Comparison of ENCODE assay signal across 13 cellular contexts in genomic region chr19:33260628-33261418, GRCh38. TPM values are rescaled to one million over a fixed set of nuclear protein-coding genes. Genes with fewer than 3 reads are reported as not detected.
A peak's percentile ranks its signal among the peaks of the same experiment; 100 is the strongest.
DNase-seq lines count a peak whose midpoint lies in the region; ATAC-seq and TF ChIP-seq lines count a peak whose summit lies in the region.
"Had no signal": no experiment of that assay in that cellular context is flagged by ENCODE, and none has a peak within 500 bp of the region (broad histone marks: within the 10 kb centered on the region; RNA-seq: fewer than 3 reads in every experiment).

No MANE protein-coding gene starts in this region.

- DNase-seq in SKM-1 treated with dmso at 0.1 percent for 144 hours (lab: John Stamatoyannopoulos, UW; ENCODE audit: unreplicated experiment) (peak; percentile 82), cardiac septum (ENCODE audit: low spot score) (peak; percentile 87), GM19240 (ENCODE audit: insufficient read length, low spot score) (no peak), COLO668 (lab: John Stamatoyannopoulos, UW; ENCODE audit: unreplicated experiment) (no peak), HCEC 1CT (no peak)
- DNase-seq: activated T-cell treated with anti-CD3 and anti-CD28 coated beads for 4 hours, Calu3, sigmoid colon had no signal

- no peak for ATAC-seq in HG02840 (IDR thresholded peaks at IDR 0.05; ENCODE audit: low FRiP score, unreplicated experiment)

- intact Hi-C loops in cardiac septum (cut with DNase I) = no loop called here

- POLR2A ChIA-PET in HEK293 (lab: Yijun Ruan, JAX) = interaction anchor here (0.5 to 1.1 kb wide), 2 partner anchors 10 to 42 kb away, joined by 3 to 4 read pairs; partner anchors contain the start of gene CEBPA

- TF ChIP-seq CTCF in HEK293 (tag by site-specific recombination; IDR thresholded peaks at IDR 0.05) (no peak), neutrophil (IDR thresholded peaks at IDR 0.05) (no peak)

- H3K27me3 ChIP-seq in neutrophil = no peaks in the 10 kb centered on the region
- H3K27me3 ChIP-seq: sigmoid colon had no signal

- H3K4me1 ChIP-seq in HEK293 (ENCODE audit: control insufficient read depth, insufficient read depth, low read length) (no peaks in the 10 kb centered on the region; the same call in 1 of the 2 replicates), neutrophil (ENCODE audit: control insufficient read depth in 1 of 2, insufficient read depth in 1 of 2, low read depth in 1 of 2, low read length in 1 of 2) (peaks cover 51 to 54% of the 10 kb centered on the region in 2 experiments)
- H3K4me1 ChIP-seq: sigmoid colon had no signal

- CTCF ChIA-PET in HEK293 (lab: Yijun Ruan, JAX) = interaction anchor here (0.6 to 4.4 kb wide), 5 partner anchors 25 to 517 kb away, joined by 3 to 36 read pairs (median 3); no protein-coding TSS in a partner anchor

- H3K27ac ChIP-seq in HEK293 (ENCODE audit: extremely low read depth, low read depth, low read length) (no peak overlapping the region), neutrophil (peak overlapping the region; percentile 84)
- H3K27ac ChIP-seq: VCaP had no signal

- H3K4me3 ChIP-seq in HEK293 (ENCODE audit: low read depth, low read length) = no peak overlapping the region
- H3K4me3 ChIP-seq in neutrophil (ENCODE audit: low read depth in 1 of 2, low read length in 1 of 2) = peak overlapping the region; percentile 51 to 57
- H3K4me3 ChIP-seq: sigmoid colon, thoracic aorta had no signal

- no peaks in the 10 kb centered on the region; a peak in 1 of 3 replicates for H3K36me3 ChIP-seq in HEK293 (ENCODE audit: control insufficient read depth in 2 of 2, insufficient read depth in 1 of 2, low read length in 2 of 2)
- no peaks in the 10 kb centered on the region for H3K36me3 ChIP-seq in neutrophil
- H3K36me3 ChIP-seq: sigmoid colon, thoracic aorta had no signal

- H3K9me3 ChIP-seq in HEK293 (ENCODE audit: control insufficient read depth, insufficient read depth, low read depth, low read length) = no peaks in the 10 kb centered on the region; the same call in 1 of the 2 replicates
- H3K9me3 ChIP-seq in neutrophil = no peaks in the 10 kb centered on the region
- H3K9me3 ChIP-seq: sigmoid colon, thoracic aorta had no signal

TF ChIP-seq in HEK293, 187 proteins besides CTCF, POLR2A, EP300 and RAD21:
- TF ChIP-seq EGR2 (tag by site-specific recombination; IDR thresholded peaks at IDR 0.05; ENCODE audit: low read depth) (peak; percentile 78), ZIC2 (tag by site-specific recombination; IDR thresholded peaks at IDR 0.05) (peak; percentile 19; the same call in 1 of the 2 replicates), ZNF521 (tag by site-specific recombination; IDR thresholded peaks at IDR 0.05) (no peak), ZFHX2 (tag by site-specific recombination; conservative IDR thresholded peaks at IDR 0.05) (peak; percentile 78), ZNF350 (tag by site-specific recombination; IDR thresholded peaks at IDR 0.05) (no peak)
- TF ChIP-seq, protein P1, sequence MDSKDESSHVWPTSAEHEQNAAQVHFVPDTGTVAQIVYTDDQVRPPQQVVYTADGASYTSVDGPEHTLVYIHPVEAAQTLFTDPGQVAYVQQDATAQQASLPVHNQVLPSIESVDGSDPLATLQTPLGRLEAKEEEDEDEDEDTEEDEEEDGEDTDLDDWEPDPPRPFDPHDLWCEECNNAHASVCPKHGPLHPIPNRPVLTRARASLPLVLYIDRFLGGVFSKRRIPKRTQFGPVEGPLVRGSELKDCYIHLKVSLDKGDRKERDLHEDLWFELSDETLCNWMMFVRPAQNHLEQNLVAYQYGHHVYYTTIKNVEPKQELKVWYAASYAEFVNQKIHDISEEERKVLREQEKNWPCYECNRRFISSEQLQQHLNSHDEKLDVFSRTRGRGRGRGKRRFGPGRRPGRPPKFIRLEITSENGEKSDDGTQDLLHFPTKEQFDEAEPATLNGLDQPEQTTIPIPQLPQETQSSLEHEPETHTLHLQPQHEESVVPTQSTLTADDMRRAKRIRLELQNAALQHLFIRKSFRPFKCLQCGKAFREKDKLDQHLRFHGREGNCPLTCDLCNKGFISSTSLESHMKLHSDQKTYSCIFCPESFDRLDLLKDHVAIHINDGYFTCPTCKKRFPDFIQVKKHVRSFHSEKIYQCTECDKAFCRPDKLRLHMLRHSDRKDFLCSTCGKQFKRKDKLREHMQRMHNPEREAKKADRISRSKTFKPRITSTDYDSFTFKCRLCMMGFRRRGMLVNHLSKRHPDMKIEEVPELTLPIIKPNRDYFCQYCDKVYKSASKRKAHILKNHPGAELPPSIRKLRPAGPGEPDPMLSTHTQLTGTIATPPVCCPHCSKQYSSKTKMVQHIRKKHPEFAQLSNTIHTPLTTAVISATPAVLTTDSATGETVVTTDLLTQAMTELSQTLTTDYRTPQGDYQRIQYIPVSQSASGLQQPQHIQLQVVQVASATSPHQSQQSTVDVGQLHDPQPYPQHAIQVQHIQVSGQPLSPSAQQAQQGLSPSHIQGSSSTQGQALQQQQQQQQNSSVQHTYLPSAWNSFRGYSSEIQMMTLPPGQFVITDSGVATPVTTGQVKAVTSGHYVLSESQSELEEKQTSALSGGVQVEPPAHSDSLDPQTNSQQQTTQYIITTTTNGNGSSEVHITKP (tag by site-specific recombination; IDR thresholded peaks at IDR 0.05) = peak; percentile 25; the same call in 1 of the 2 replicates

RNA-seq across cellular contexts. Expression of gene SLC7A10, which starts 35.2 kb away (rescaled TPM):
- not detected for total RNA-seq in cardiac septum
- total RNA-seq: Calu3, thoracic aorta had no signal

RNA-seq across cellular contexts. Expression of gene CEBPA, which starts 41.5 kb away (rescaled TPM):
- 2.3 TPM for total RNA-seq in cardiac septum

Comparison
In these comparisons a context has a peak if more than half of its experiments do, and no peak if none do; other contexts are left out.
1. DNase-seq: peak in SKM-1 treated with dmso at 0.1 percent for 144 hours (single experiment) and cardiac septum (single experiment); none in GM19240 (single experiment), COLO668 (single experiment) and HCEC 1CT (single experiment).